Comparison of ENCODE assay signal across 25 cellular contexts in genomic region chr1:239428311-239428710, GRCh38. TPM values are rescaled to one million over a fixed set of nuclear protein-coding genes. Genes with fewer than 3 reads are reported as not detected.
DNase-seq lines count a peak whose midpoint lies in the region; ATAC-seq and TF ChIP-seq lines count a peak whose summit lies in the region.
"Had no signal": no experiment of that assay in that cellular context is flagged by ENCODE, and none has a peak within 500 bp of the region (broad histone marks: within the 10 kb centered on the region; RNA-seq: fewer than 3 reads in every experiment).

No MANE protein-coding gene starts in this region.

- H3K9ac ChIP-seq in PC-3 (ENCODE audit: low read length), result no peak overlapping the region

- H3K27ac ChIP-seq in PC-3 (ENCODE audit: low read length), result no peak overlapping the region
- H3K27ac ChIP-seq: C4-2B had no signal

- no peak overlapping the region for H3K4me3 ChIP-seq in PC-3 (ENCODE audit: low read length)
- no peak overlapping the region for H3K4me3 ChIP-seq in retinal pigment epithelial cell (ENCODE audit: low read length)

- BruUV-seq in PC-3 (replicated peaks; lab: Mats Ljungman, UMichigan), result no TSS peak

- no peaks in the 10 kb centered on the region for H3K9me2 ChIP-seq in PC-3 (replicated peaks; ENCODE audit: low read length)

- ATAC-seq in PC-3 (peak; percentile 55), HG02870 (IDR thresholded peaks at IDR 0.05; ENCODE audit: unreplicated experiment) (no peak)
- ATAC-seq: CD8-positive, alpha-beta T cell; Panc1; T-cell had no signal

- H3K79me2 ChIP-seq in PC-3 (ENCODE audit: low read length), result no peaks in the 10 kb centered on the region

- no peaks in the 10 kb centered on the region for H3K36me3 ChIP-seq in PC-3 (ENCODE audit: low read depth, low read length)

- TF ChIP-seq CTCF in PC-3 (conservative IDR thresholded peaks at IDR 0.05; ENCODE audit: low read depth, low read length), result no peak
- no peak for TF ChIP-seq CTCF in retinal pigment epithelial cell (conservative IDR thresholded peaks at IDR 0.05; ENCODE audit: low read depth, low read length)

- no peak overlapping the region for H3K4me2 ChIP-seq in PC-3 (ENCODE audit: low read length)

- H4K20me1 ChIP-seq in PC-3 (ENCODE audit: low read length), result no peaks in the 10 kb centered on the region

- CTCF ChIA-PET in PC-3 (lab: Charles Lee), result no interaction called here

- DNase-seq in EL (peak; percentile 68), PC-3 (peak; percentile 47), astrocyte of the hippocampus (ENCODE audit: low read depth, low spot score) (peak; percentile 1), retinal pigment epithelial cell (ENCODE audit: low read depth) (peak; percentile 24), GM19240 (ENCODE audit: insufficient read length, low spot score) (no peak), NCI-H187 treated with DMSO at 0.1 percent for 48 hours (lab: John Stamatoyannopoulos, UW) (no peak)
- DNase-seq: Caco-2; CD8-positive, alpha-beta T cell; DMS 273 treated with DMSO at 0.1 percent for 48 hours; DMS79; HCEC 1CT; IMR-90; KG1; NCI-H1048; NCI-H1417; NCI-H1694; NCI-H2081; NCI-H2227 treated with DMSO at 0.1 percent for 48 hours; NCI-H526 treated with DMSO at 0.1 percent for 48 hours; T-cell had no signal

- intact Hi-C loops in PC-3 (cut with micrococcal nuclease), result no loop called here

- no peak overlapping the region for H2AFZ ChIP-seq in PC-3 (ENCODE audit: low read length)

- no peaks in the 10 kb centered on the region for H3K27me3 ChIP-seq in PC-3 (ENCODE audit: low read length)

- H3K4me1 ChIP-seq in PC-3 (ENCODE audit: insufficient read depth, low read length), result peaks cover 12% of the 10 kb centered on the region
- H3K4me1 ChIP-seq: Caco-2 had no signal

- no peaks in the 10 kb centered on the region for H3F3A ChIP-seq in PC-3 (ENCODE audit: low read length, unreplicated experiment)

- POLR2A ChIA-PET in PC-3 (lab: Charles Lee; ENCODE audit: unreplicated experiment), result no interaction called here

- no peaks in the 10 kb centered on the region for H3K9me3 ChIP-seq in PC-3 (ENCODE audit: low read length)
- H3K9me3 ChIP-seq: Caco-2 had no signal

RNA-seq across cellular contexts. Expression of gene CHRM3, which starts 41.9 kb away (rescaled TPM):
- 1.2 and 3.5 TPM in 2 replicates for total RNA-seq in PC-3 (2014; rRNA removed)
- total RNA-seq: A673; B cell; CD8-positive, alpha-beta T cell; IMR-90 had no signal

Comparison
In these comparisons a context has a peak if more than half of its experiments do, and no peak if none do; other contexts are left out.
1. DNase-seq: peak in EL (single experiment), PC-3 (single experiment), astrocyte of the hippocampus (single experiment) and retinal pigment epithelial cell (single experiment); none in GM19240 (single experiment) and NCI-H187 treated with DMSO at 0.1 percent for 48 hours (single experiment).